1 cellular context compared by ENCODE assay signal in genomic region chr5:181259974-181260719, GRCh38.
TF ChIP-seq lines count a peak whose summit lies in the region.

No MANE protein-coding gene starts in this region.

TF ChIP-seq in H1, 55 proteins besides CTCF, POLR2A, EP300 and RAD21:
- TF ChIP-seq NRF1 (IDR thresholded peaks at IDR 0.05; ENCODE audit: low read depth, low read length) = no peak
- no peak for TF ChIP-seq RXRA (IDR thresholded peaks at IDR 0.05; ENCODE audit: insufficient read depth, low read depth, low read length)
- no peak for TF ChIP-seq HDAC6 (IDR thresholded peaks at IDR 0.05; ENCODE audit: low read depth, low read length)
- no peak for TF ChIP-seq BRCA1 (IDR thresholded peaks at IDR 0.05; ENCODE audit: low read depth, low read length)
- TF ChIP-seq SIRT6 (IDR thresholded peaks at IDR 0.05; ENCODE audit: low read length) = no peak
- no peak for TF ChIP-seq SIX5 (IDR thresholded peaks at IDR 0.05; ENCODE audit: low read depth, low read length)
- no peak for TF ChIP-seq TBP (IDR thresholded peaks at IDR 0.05; ENCODE audit: low read depth, low read length)
- TF ChIP-seq PHF8 (conservative IDR thresholded peaks at IDR 0.05; ENCODE audit: low read depth, low read length) = no peak
- TF ChIP-seq RNF2 (IDR thresholded peaks at IDR 0.05; ENCODE audit: borderline replicate concordance, low read depth, low read length, missing control alignments, poor library complexity, severe bottlenecking) = no peak
